10 cellular contexts compared by ENCODE assay signal in genomic region chr5:159061834-159062530, GRCh38. TPM values are rescaled to one million over a fixed set of nuclear protein-coding genes. Genes with fewer than 3 reads are reported as not detected.
A peak's percentile ranks its signal among the peaks of the same experiment; 100 is the strongest.
DNase-seq lines count a peak whose midpoint lies in the region; TF ChIP-seq lines count a peak whose summit lies in the region.
"Had no signal": no experiment of that assay in that cellular context is flagged by ENCODE, and none has a peak within 500 bp of the region (broad histone marks: within the 10 kb centered on the region; RNA-seq: fewer than 3 reads in every experiment).

No MANE protein-coding gene starts in this region.

- H2AFZ ChIP-seq in H9 (ENCODE audit: low read length) = no peak overlapping the region

- H2BK120ac ChIP-seq in H9 (ENCODE audit: low read depth, low read length, poor library complexity, severe bottlenecking) = no peak overlapping the region

- BruUV-seq in Caco-2 (replicated peaks; lab: Mats Ljungman, UMichigan) = no TSS peak

- TF ChIP-seq POLR2A in stomach (IDR thresholded peaks at IDR 0.05) = no peak
- no peak for TF ChIP-seq POLR2A in testis (IDR thresholded peaks at IDR 0.05)

- H3K4ac ChIP-seq in H9 (ENCODE audit: low read depth, low read length) = no peak overlapping the region

- H3K9ac ChIP-seq in H9 (ENCODE audit: extremely low read depth, insufficient read length, low read length) = no peak overlapping the region

- H3K4me3 Mint-ChIP-seq in H9 = peak overlapping the region in 1 of 2 experiments; percentile 17; a peak in 3 of 5 replicates
- no peak overlapping the region for H3K4me3 Mint-ChIP-seq in Caco-2 (ENCODE audit: unreplicated experiment)
- H3K4me3 Mint-ChIP-seq: activated CD8-positive, alpha-beta memory T cell treated with anti-CD3 and anti-CD28 coated beads, Interleukin-2, amount 10 ng/mL, durations not matched to agents 7 days and 5 days had no signal

- H3K9me3 ChIP-seq in H9 (ENCODE audit: control insufficient read depth, low read depth, low read length) (no peaks in the 10 kb centered on the region), stomach (no peaks in the 10 kb centered on the region), testis (no peaks in the 10 kb centered on the region), Caco-2 (no peaks in the 10 kb centered on the region)

- H2BK12ac ChIP-seq in H9 (ENCODE audit: insufficient read length, low read depth, low read length) = no peak overlapping the region

- peaks cover 65% of the 10 kb centered on the region for H3K27me3 Mint-ChIP-seq in H9 (ENCODE audit: low read depth)
- H3K27me3 Mint-ChIP-seq in Caco-2 (ENCODE audit: insufficient read depth, unreplicated experiment) = peaks cover 24% of the 10 kb centered on the region

- TF ChIP-seq CTCF in H9 (conservative IDR thresholded peaks at IDR 0.05) = no peak
- TF ChIP-seq CTCF in stomach (IDR thresholded peaks at IDR 0.05) = no peak
- no peak for TF ChIP-seq CTCF in testis (IDR thresholded peaks at IDR 0.05)
- TF ChIP-seq CTCF in Caco-2 (IDR thresholded peaks at IDR 0.05; ENCODE audit: insufficient read depth in 1 of 2, low read depth in 1 of 2, low read length in 1 of 2, severe bottlenecking in 1 of 2, unreplicated experiment in 1 of 2) = no peak

- no peak overlapping the region for H3K4me3 ChIP-seq in stomach
- H3K4me3 ChIP-seq in testis = peak overlapping the region in 1 of 2 donors; percentile 0
- H3K4me3 ChIP-seq in Caco-2 (ENCODE audit: low read depth, low read length) = no peak overlapping the region

- peak overlapping the region; percentile 24 for H3K4me2 ChIP-seq in H9 (ENCODE audit: insufficient read depth, insufficient read length, low read length)

- H3K79me2 ChIP-seq in H9 (ENCODE audit: insufficient read depth, low read length) = no peaks in the 10 kb centered on the region

- H3K79me1 ChIP-seq in H9 (ENCODE audit: insufficient read depth, low read depth, low read length, poor library complexity, severe bottlenecking) = no peaks in the 10 kb centered on the region

- TF ChIP-seq EP300 in stomach (IDR thresholded peaks at IDR 0.05) = no peak

- no peak overlapping the region for H3T11ph ChIP-seq in H9 (ENCODE audit: low read length)

- no peaks in the 10 kb centered on the region for H3K36me3 ChIP-seq in stomach
- H3K36me3 ChIP-seq in testis (ENCODE audit: low read depth, missing control alignments) = no peaks in the 10 kb centered on the region
- H3K36me3 ChIP-seq in Caco-2 (ENCODE audit: control insufficient read depth, insufficient read depth, low read length) = no peaks in the 10 kb centered on the region

- no peak overlapping the region for H3K23ac ChIP-seq in H9 (ENCODE audit: insufficient read length, low read depth, low read length)

- H4K5ac ChIP-seq in H9 (ENCODE audit: insufficient read length, low read depth, low read length) = no peak overlapping the region

- H3K4me1 ChIP-seq in H9 (ENCODE audit: insufficient read depth, low read length) (no peaks in the 10 kb centered on the region), stomach (no peaks in the 10 kb centered on the region), testis (peaks cover 13% of the 10 kb centered on the region), Caco-2 (no peaks in the 10 kb centered on the region)

- H2BK20ac ChIP-seq in H9 (ENCODE audit: low read depth, low read length, poor library complexity, severe bottlenecking) = no peak overlapping the region

- POLR2A ChIA-PET in Caco-2 (lab: Charles Lee) = no interaction called here

- peak; percentile 61 for DNase-seq in H9
- DNase-seq in cerebellum (ENCODE audit: low spot score) = peak; percentile 62
- peak; percentile 22 for DNase-seq in left kidney (ENCODE audit: low read depth, low spot score)
- no peak for DNase-seq in stomach
- no peak for DNase-seq in NCI-H128 (lab: John Stamatoyannopoulos, UW; ENCODE audit: unreplicated experiment)
- no peak for DNase-seq in NCI-H2107 treated with DMSO at 0.1 percent for 48 hours (lab: John Stamatoyannopoulos, UW; ENCODE audit: unreplicated experiment)
- DNase-seq in testis = no peak
- DNase-seq in Caco-2 = no peak
- DNase-seq: activated CD8-positive, alpha-beta memory T cell treated with anti-CD3 and anti-CD28 coated beads, Interleukin-2, amount 10 ng/mL, durations not matched to agents 7 days and 5 days; occipital lobe had no signal

- no peak overlapping the region for H3K56ac ChIP-seq in H9 (ENCODE audit: insufficient read length, low read depth, low read length)

- peaks cover 6 to 29% of the 10 kb centered on the region in 2 experiments for H3K4me1 Mint-ChIP-seq in H9
- no peaks in the 10 kb centered on the region for H3K4me1 Mint-ChIP-seq in Caco-2 (ENCODE audit: low read depth, unreplicated experiment)

- no peak overlapping the region for H4K8ac ChIP-seq in H9 (replicated peaks; ENCODE audit: insufficient read length, low read depth, low read length)

- H3K27me3 ChIP-seq in H9 (ENCODE audit: insufficient read depth, low read length) (no peaks in the 10 kb centered on the region; the same call in 1 of the 2 replicates), stomach (peaks cover 0 to 46% (median 5%) of the 10 kb centered on the region in 3 donors), testis (no peaks in the 10 kb centered on the region), Caco-2 (replicated peaks; ENCODE audit: control insufficient read depth, insufficient read depth, low read length) (no peaks in the 10 kb centered on the region)

- no peaks in the 10 kb centered on the region for H4K20me1 ChIP-seq in H9 (ENCODE audit: control insufficient read depth, insufficient read depth, insufficient read length)

- H2AK5ac ChIP-seq in H9 (ENCODE audit: insufficient read length, low read length) = no peak overlapping the region

- H3K14ac ChIP-seq in H9 (ENCODE audit: insufficient read depth, low read length) = no peak overlapping the region

- H3K9me3 Mint-ChIP-seq in H9 (no peaks in the 10 kb centered on the region), Caco-2 (ENCODE audit: unreplicated experiment) (no peaks in the 10 kb centered on the region)

- H3K23me2 ChIP-seq in H9 (ENCODE audit: insufficient read length, low read depth, low read length, poor library complexity, severe bottlenecking) = no peaks in the 10 kb centered on the region

- H3K27ac ChIP-seq in H9 (ENCODE audit: insufficient read length, low read depth, low read length) (no peak overlapping the region), stomach (peak overlapping the region in 4 of 5 donors; percentile 14 to 58 (median 51)), testis (peak overlapping the region in 1 of 2 donors; percentile 65)

- no peak overlapping the region for H3K18ac ChIP-seq in H9 (ENCODE audit: insufficient read length, low read depth, low read length)

- H3K36me3 Mint-ChIP-seq in H9 (ENCODE audit: insufficient read depth in 1 of 3, low read depth in 3 of 3) (no peaks in the 10 kb centered on the region), Caco-2 (ENCODE audit: insufficient read depth, unreplicated experiment) (no peaks in the 10 kb centered on the region)
- H3K36me3 Mint-ChIP-seq: activated CD8-positive, alpha-beta memory T cell treated with anti-CD3 and anti-CD28 coated beads, Interleukin-2, amount 10 ng/mL, durations not matched to agents 7 days and 5 days had no signal

- no peak overlapping the region for H4K91ac ChIP-seq in H9 (ENCODE audit: insufficient read length, low read depth, low read length)

- H3K27ac Mint-ChIP-seq in H9 (no peak overlapping the region; a peak in 1 of 7 replicates), Caco-2 (ENCODE audit: unreplicated experiment) (no peak overlapping the region)
- H3K27ac Mint-ChIP-seq: activated CD8-positive, alpha-beta memory T cell treated with anti-CD3 and anti-CD28 coated beads, Interleukin-2, amount 10 ng/mL, durations not matched to agents 7 days and 5 days had no signal

- H2BK15ac ChIP-seq in H9 (ENCODE audit: low read depth, low read length) = no peak overlapping the region

- no CpG with 5 or more reads among the region's 8 CpGs for WGBS in H9 (ENCODE audit: extremely low coverage, insufficient read length, low lambda C conversion rate)
- WGBS in stomach, 5 donors = 42 to 50% (median 43%) methylated on average over 8 of the region's 8 CpGs
- 12 to 31% methylated on average over 8 of the region's 8 CpGs for WGBS in testis, 2 donors

- CTCF ChIA-PET in Caco-2 (lab: Charles Lee) = no interaction called here

- H2BK5ac ChIP-seq in H9 (ENCODE audit: insufficient read length, low read length) = no peak overlapping the region

- intact Hi-C loops in stomach (cut with DNase I; ENCODE audit: low total_unique reads) (no loop called here), testis (cut with DNase I; ENCODE audit: low total_unique reads) (no loop called here), Caco-2 (cut with micrococcal nuclease; ENCODE audit: unreplicated experiment) (no loop called here)

RNA-seq across cellular contexts. Expression of gene EBF1, which starts 37.7 kb away (rescaled TPM):
- total RNA-seq in H9 (2021) (not detected in 2 replicates), cerebellum (122 TPM), stomach (10 to 100 TPM in 3 of 5 donors, 1 to 10 TPM in 2; 8.4 to 70.6 (median 18.0) TPM), testis (10 to 100 TPM; 18.8 to 23.5 TPM), Caco-2 (2022) (not detected in 2 replicates)
- polyA plus RNA-seq in stomach (1 to 10 TPM; 1.8 to 1.9 (median 1.9) TPM), testis (ENCODE audit: insufficient read depth, low read depth, low replicate concordance) (9.9 TPM)

Comparison
In these comparisons a context has a peak if more than half of its experiments do, and no peak if none do; other contexts are left out.
1. DNase-seq: peak in H9 (single experiment), cerebellum (single experiment) and left kidney (single experiment); none in stomach (single experiment), NCI-H128 (single experiment), NCI-H2107 treated with DMSO at 0.1 percent for 48 hours (single experiment), testis (single experiment) and Caco-2 (0 of 2).